In the genomic region with DNA sequence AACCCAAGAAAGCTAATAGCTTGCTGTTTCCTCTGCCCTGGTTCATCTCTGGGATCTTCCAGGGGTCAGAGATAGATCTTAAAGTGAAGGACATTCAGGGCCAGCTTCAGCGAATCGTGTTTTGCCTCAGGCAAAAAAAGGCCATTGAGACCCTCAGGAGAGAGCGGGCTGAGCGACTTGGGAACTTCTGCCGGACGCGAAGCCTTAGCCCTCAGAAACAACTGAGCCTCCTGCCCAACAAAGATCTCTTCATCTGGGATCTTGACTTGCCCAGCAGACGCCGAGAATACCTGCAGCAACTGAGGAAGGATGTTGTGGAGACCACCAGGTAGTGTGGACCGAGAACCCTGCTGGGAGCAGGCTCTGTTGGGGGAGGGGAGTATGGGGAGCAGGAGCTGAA, we compare ENCODE assay signal across 8 cellular contexts.
"Had no signal": no experiment of that assay in that cellular context is flagged by ENCODE, and none has a peak within 500 bp of the region (broad histone marks: within the 10 kb centered on the region; RNA-seq: fewer than 3 reads in every experiment).

No MANE protein-coding gene starts in this region.

- H3K9me3 Mint-ChIP-seq: HFFc6 had no signal

- H3K27ac Mint-ChIP-seq: HFFc6 had no signal

- H3K9ac ChIP-seq: GM23248 had no signal

- H3K4me1 ChIP-seq: HAP-1 had no signal

- ATAC-seq: HCT116, K562 had no signal

- H3K9me3 ChIP-seq: HAP-1 had no signal

- H3K27ac ChIP-seq: GM23248 had no signal

- DNase-seq: GM23248, GOT3, H7, HFFc6, IMR-90 had no signal

- H3K4me3 ChIP-seq: GM23248, HAP-1, K562 had no signal

- H3K4me3 Mint-ChIP-seq: HFFc6 had no signal
